In the genomic region with DNA sequence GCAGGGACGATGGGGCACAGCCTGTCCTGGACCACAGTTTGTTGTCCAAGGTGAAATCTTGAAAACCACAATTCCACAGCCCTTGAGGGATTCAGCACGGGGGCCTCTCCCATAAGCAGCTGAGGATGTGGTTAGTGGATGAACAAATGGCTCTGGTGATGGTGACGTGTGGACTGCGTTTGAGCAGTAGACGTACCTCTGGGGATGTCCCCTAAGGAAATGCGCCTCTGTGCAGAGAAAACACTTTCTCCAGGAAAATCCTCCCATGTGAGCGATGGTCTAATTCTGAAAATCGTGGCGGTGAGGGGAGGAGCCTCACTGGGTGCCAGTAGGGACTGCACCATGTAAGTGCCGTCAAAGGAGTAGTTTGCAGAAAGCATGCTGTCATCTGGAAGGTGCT, we compare ENCODE assay signal across 1 cellular context.
TF ChIP-seq lines count a peak whose summit lies in the region.

No MANE protein-coding gene starts in this region.

TF ChIP-seq in H1, 55 proteins besides CTCF, POLR2A, EP300 and RAD21:
- TF ChIP-seq SRF (IDR thresholded peaks at IDR 0.05; ENCODE audit: low read depth, low read length) (no peak), CBX5 (IDR thresholded peaks at IDR 0.05; ENCODE audit: low read depth, low read length) (no peak), TCF12 (IDR thresholded peaks at IDR 0.05; ENCODE audit: low read depth, low read length) (no peak), RBBP5 (IDR thresholded peaks at IDR 0.05; ENCODE audit: borderline replicate concordance, low read depth, low read length) (no peak), TBP (IDR thresholded peaks at IDR 0.05; ENCODE audit: low read depth, low read length) (no peak), POLR2AphosphoS5 (IDR thresholded peaks at IDR 0.05; ENCODE audit: low read depth, low read length) (no peak), ASH2L (IDR thresholded peaks at IDR 0.05; ENCODE audit: low read length) (no peak), NANOG (IDR thresholded peaks at IDR 0.05; ENCODE audit: insufficient read depth, low read depth, low read length, poor library complexity, severe bottlenecking) (no peak), PHF8 (conservative IDR thresholded peaks at IDR 0.05; ENCODE audit: low read depth, low read length) (no peak), BACH1 (IDR thresholded peaks at IDR 0.05; ENCODE audit: low read length) (no peak), CREB1 (IDR thresholded peaks at IDR 0.05) (no peak), MAFK (IDR thresholded peaks at IDR 0.05; ENCODE audit: low read depth, low read length) (no peak)
- TF ChIP-seq, protein P1, sequence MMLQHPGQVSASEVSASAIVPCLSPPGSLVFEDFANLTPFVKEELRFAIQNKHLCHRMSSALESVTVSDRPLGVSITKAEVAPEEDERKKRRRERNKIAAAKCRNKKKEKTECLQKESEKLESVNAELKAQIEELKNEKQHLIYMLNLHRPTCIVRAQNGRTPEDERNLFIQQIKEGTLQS (IDR thresholded peaks at IDR 0.05; ENCODE audit: insufficient read depth, low read depth, low read length), result no peak
- TF ChIP-seq, protein P2, sequence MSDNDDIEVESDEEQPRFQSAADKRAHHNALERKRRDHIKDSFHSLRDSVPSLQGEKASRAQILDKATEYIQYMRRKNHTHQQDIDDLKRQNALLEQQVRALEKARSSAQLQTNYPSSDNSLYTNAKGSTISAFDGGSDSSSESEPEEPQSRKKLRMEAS (IDR thresholded peaks at IDR 0.05), result no peak
